In the genomic region with DNA sequence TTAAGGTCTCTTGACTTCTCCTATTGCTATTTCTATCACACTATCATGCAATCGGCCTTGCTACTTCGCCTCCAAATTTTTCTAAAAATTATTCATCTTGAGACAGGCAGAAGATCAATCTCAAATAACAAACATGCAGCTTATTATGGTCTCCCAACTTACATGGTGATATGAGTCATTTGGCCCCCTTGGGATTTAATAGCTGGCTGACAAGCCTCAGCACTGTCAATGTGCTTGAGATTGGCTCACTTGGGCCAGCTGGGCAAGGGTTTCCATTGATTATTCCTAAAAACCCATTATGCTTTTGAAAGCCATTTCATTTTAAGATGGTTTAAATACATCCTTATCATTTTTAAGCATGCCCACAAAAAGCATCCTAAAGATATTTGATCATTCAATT, we compare ENCODE assay signal across 14 cellular contexts.
"Had no signal": no experiment of that assay in that cellular context is flagged by ENCODE, and none has a peak within 500 bp of the region (broad histone marks: within the 10 kb centered on the region; RNA-seq: fewer than 3 reads in every experiment).

No MANE protein-coding gene starts in this region.

- H3K4me3 ChIP-seq: dorsolateral prefrontal cortex, stomach, testis, upper lobe of left lung had no signal

- H3K9me3 ChIP-seq: stomach, testis, upper lobe of left lung had no signal

- H3K36me3 ChIP-seq: stomach, upper lobe of left lung had no signal

- H3K27me3 ChIP-seq: stomach, testis, upper lobe of left lung had no signal

- H3K27ac ChIP-seq: dorsolateral prefrontal cortex, stomach, testis, upper lobe of left lung had no signal

- H3K4me1 ChIP-seq: stomach, testis, upper lobe of left lung had no signal

- DNase-seq: activated CD4-positive, alpha-beta memory T cell treated with anti-CD3 and anti-CD28 coated beads, Interleukin-2, amount 10 ng/mL, durations not matched to agents 7 days and 5 days; activated CD4-positive, alpha-beta T cell treated with anti-CD3 and anti-CD28 coated beads for 4 hours; activated naive CD4-positive, alpha-beta T cell treated with anti-CD3 and anti-CD28 coated beads, Interleukin-2, amount 10 ng/mL, durations not matched to agents 7 days and 5 days; activated T-cell treated with anti-CD3 and anti-CD28 coated beads, Interleukin-2, amount 50 U/mL, for 24 hours; endodermal cell; erythroblast; kidney glomerular epithelial cell; left ventricle myocardium superior; stimulated activated CD4-positive, alpha-beta T cell treated with anti-CD3 and anti-CD28 coated beads, Interleukin-12 subunit alpha, Interleukin-12 subunit beta, amount 100 ng/mL, for 4 hours; stimulated activated CD4-positive, alpha-beta T cell treated with anti-CD3 and anti-CD28 coated beads, Interleukin-2, amount 100 ng/mL, for 24 hours; stomach; testis; upper lobe of left lung had no signal
